ENCODE assay signal across 2 cellular contexts in the genomic region with DNA sequence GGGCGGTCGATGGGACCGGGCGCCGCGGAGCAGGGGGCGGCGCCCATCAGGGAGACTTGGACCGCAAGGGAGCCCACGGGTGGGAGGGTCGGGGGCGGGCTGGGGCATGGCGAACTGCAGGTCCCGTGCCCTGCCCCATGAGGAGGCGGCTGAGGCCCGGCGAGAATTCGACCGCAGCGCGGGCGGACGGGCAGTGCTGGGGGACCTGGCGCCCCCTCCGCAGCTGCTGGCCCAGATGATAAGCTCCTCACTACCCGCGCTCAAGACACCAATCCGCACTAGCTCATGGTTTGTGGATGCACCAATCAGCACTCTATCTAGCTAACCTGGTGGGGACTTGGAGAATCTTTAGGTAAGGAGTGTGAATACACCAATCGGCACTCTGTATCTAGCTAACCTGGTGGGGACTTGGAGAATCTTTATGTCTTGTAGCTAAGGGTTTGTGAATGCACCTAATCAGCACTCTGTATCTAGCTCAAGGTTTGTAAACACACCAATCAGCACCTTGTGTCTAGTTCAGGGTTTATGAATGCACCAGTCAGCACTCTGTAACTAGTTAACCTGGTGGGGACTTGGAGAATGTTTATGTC.
TF ChIP-seq lines count a peak whose summit lies in the region.

No MANE protein-coding gene starts in this region.

TF ChIP-seq in HepG2, 621 proteins besides CTCF, POLR2A, EP300 and RAD21 (continues in another document):
- TF ChIP-seq, protein P1, sequence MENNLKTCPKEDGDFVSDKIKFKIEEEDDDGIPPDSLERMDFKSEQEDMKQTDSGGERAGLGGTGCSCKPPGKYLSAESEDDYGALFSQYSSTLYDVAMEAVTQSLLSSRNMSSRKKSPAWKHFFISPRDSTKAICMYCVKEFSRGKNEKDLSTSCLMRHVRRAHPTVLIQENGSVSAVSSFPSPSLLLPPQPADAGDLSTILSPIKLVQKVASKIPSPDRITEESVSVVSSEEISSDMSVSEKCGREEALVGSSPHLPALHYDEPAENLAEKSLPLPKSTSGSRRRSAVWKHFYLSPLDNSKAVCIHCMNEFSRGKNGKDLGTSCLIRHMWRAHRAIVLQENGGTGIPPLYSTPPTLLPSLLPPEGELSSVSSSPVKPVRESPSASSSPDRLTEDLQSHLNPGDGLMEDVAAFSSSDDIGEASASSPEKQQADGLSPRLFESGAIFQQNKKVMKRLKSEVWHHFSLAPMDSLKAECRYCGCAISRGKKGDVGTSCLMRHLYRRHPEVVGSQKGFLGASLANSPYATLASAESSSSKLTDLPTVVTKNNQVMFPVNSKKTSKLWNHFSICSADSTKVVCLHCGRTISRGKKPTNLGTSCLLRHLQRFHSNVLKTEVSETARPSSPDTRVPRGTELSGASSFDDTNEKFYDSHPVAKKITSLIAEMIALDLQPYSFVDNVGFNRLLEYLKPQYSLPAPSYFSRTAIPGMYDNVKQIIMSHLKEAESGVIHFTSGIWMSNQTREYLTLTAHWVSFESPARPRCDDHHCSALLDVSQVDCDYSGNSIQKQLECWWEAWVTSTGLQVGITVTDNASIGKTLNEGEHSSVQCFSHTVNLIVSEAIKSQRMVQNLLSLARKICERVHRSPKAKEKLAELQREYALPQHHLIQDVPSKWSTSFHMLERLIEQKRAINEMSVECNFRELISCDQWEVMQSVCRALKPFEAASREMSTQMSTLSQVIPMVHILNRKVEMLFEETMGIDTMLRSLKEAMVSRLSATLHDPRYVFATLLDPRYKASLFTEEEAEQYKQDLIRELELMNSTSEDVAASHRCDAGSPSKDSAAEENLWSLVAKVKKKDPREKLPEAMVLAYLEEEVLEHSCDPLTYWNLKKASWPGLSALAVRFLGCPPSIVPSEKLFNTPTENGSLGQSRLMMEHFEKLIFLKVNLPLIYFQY (CRISPR knock-in tag; IDR thresholded peaks at IDR 0.05; ENCODE audit: borderline replicate concordance): no peak
- TF ChIP-seq, protein P2, sequence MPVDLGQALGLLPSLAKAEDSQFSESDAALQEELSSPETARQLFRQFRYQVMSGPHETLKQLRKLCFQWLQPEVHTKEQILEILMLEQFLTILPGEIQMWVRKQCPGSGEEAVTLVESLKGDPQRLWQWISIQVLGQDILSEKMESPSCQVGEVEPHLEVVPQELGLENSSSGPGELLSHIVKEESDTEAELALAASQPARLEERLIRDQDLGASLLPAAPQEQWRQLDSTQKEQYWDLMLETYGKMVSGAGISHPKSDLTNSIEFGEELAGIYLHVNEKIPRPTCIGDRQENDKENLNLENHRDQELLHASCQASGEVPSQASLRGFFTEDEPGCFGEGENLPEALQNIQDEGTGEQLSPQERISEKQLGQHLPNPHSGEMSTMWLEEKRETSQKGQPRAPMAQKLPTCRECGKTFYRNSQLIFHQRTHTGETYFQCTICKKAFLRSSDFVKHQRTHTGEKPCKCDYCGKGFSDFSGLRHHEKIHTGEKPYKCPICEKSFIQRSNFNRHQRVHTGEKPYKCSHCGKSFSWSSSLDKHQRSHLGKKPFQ (CRISPR knock-in tag; IDR thresholded peaks at IDR 0.05; ENCODE audit: insufficient replicate concordance): no peak
- TF ChIP-seq MAFK (conservative IDR thresholded peaks at IDR 0.05 in 1 of 2, IDR thresholded peaks at IDR 0.05 in 1 of 2; ENCODE audit: low read length in 2 of 2) (peak; percentile 62 to 68), ZNF569 (CRISPR knock-in tag; IDR thresholded peaks at IDR 0.05; ENCODE audit: borderline replicate concordance) (no peak), SRSF1 (optimal IDR thresholded peaks at IDR 0.05; ENCODE audit: low read depth, low read length) (no peak), ZFX (CRISPR knock-in tag; IDR thresholded peaks at IDR 0.05; ENCODE audit: low read depth) (no peak), RARG (CRISPR knock-in tag; IDR thresholded peaks at IDR 0.05; ENCODE audit: low read depth) (no peak), ZNF562 (CRISPR knock-in tag; IDR thresholded peaks at IDR 0.05; ENCODE audit: borderline replicate concordance) (no peak), GZF1 (CRISPR knock-in tag; IDR thresholded peaks at IDR 0.05) (no peak), ZNF136 (CRISPR knock-in tag; IDR thresholded peaks at IDR 0.05; ENCODE audit: low read depth) (no peak), MAFF (IDR thresholded peaks at IDR 0.05; ENCODE audit: low read depth, low read length) (peak; percentile 56)
- TF ChIP-seq, protein P3, sequence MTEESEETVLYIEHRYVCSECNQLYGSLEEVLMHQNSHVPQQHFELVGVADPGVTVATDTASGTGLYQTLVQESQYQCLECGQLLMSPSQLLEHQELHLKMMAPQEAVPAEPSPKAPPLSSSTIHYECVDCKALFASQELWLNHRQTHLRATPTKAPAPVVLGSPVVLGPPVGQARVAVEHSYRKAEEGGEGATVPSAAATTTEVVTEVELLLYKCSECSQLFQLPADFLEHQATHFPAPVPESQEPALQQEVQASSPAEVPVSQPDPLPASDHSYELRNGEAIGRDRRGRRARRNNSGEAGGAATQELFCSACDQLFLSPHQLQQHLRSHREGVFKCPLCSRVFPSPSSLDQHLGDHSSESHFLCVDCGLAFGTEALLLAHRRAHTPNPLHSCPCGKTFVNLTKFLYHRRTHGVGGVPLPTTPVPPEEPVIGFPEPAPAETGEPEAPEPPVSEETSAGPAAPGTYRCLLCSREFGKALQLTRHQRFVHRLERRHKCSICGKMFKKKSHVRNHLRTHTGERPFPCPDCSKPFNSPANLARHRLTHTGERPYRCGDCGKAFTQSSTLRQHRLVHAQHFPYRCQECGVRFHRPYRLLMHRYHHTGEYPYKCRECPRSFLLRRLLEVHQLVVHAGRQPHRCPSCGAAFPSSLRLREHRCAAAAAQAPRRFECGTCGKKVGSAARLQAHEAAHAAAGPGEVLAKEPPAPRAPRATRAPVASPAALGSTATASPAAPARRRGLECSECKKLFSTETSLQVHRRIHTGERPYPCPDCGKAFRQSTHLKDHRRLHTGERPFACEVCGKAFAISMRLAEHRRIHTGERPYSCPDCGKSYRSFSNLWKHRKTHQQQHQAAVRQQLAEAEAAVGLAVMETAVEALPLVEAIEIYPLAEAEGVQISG (CRISPR knock-in tag; IDR thresholded peaks at IDR 0.05): peak; percentile 33; the same call in 1 of the 2 replicates
- TF ChIP-seq, protein P4, sequence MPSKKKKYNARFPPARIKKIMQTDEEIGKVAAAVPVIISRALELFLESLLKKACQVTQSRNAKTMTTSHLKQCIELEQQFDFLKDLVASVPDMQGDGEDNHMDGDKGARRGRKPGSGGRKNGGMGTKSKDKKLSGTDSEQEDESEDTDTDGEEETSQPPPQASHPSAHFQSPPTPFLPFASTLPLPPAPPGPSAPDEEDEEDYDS (CRISPR knock-in tag; IDR thresholded peaks at IDR 0.05): peak; percentile 10; the same call in 1 of the 2 replicates
- TF ChIP-seq, protein P5, sequence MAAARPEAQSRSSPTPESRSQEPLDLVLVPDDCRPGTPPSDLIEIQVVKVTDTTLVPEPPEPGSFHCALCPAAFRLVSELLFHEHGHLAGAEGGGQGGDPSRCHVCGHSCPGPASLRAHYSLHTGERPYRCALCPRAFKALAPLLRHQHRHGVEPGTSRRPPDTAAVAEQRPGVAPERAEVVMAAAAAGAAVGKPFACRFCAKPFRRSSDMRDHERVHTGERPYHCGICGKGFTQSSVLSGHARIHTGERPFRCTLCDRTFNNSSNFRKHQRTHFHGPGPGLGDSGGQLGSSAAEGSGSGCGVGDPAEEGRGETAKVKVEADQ (CRISPR knock-in tag; IDR thresholded peaks at IDR 0.05; ENCODE audit: borderline replicate concordance): 0 out of 2 replicates have a peak, but pooled peaks have one; percentile 46

TF ChIP-seq in GM12878, 131 proteins besides CTCF, POLR2A, EP300 and RAD21:
- TF ChIP-seq IKZF1 (conservative IDR thresholded peaks at IDR 0.05) (no peak), IRF4 (IDR thresholded peaks at IDR 0.05; ENCODE audit: low read depth, low read length) (no peak), KDM1A (IDR thresholded peaks at IDR 0.05; ENCODE audit: borderline replicate concordance) (no peak), CREB1 (IDR thresholded peaks at IDR 0.05; ENCODE audit: low read depth) (no peak), ZNF274 (IDR thresholded peaks at IDR 0.05; ENCODE audit: insufficient read depth, insufficient read length) (no peak), SUPT20H (IDR thresholded peaks at IDR 0.05; ENCODE audit: borderline replicate concordance, control insufficient read depth, low read depth, low read length) (no peak), NRF1 (conservative IDR thresholded peaks at IDR 0.05; ENCODE audit: low read depth, low read length) (no peak), TCF3 (IDR thresholded peaks at IDR 0.05; ENCODE audit: borderline replicate concordance, insufficient read depth, low read depth, low read length) (no peak), CEBPB (IDR thresholded peaks at IDR 0.05; ENCODE audit: borderline replicate concordance in 1 of 2, low read depth in 2 of 2, low read length in 2 of 2) (no peak), STAT1 (conservative IDR thresholded peaks at IDR 0.05) (no peak), JUND (IDR thresholded peaks at IDR 0.05; ENCODE audit: low read depth, low read length) (no peak), SMAD1 (IDR thresholded peaks at IDR 0.05; ENCODE audit: low read depth, partially characterized antibody) (no peak), BMI1 (IDR thresholded peaks at IDR 0.05; ENCODE audit: borderline replicate concordance) (no peak), CBX3 (IDR thresholded peaks at IDR 0.05; ENCODE audit: borderline replicate concordance, low read depth) (no peak), NFYA (IDR thresholded peaks at IDR 0.05; ENCODE audit: borderline replicate concordance, low read depth, low read length) (no peak)
- TF ChIP-seq, protein P6, sequence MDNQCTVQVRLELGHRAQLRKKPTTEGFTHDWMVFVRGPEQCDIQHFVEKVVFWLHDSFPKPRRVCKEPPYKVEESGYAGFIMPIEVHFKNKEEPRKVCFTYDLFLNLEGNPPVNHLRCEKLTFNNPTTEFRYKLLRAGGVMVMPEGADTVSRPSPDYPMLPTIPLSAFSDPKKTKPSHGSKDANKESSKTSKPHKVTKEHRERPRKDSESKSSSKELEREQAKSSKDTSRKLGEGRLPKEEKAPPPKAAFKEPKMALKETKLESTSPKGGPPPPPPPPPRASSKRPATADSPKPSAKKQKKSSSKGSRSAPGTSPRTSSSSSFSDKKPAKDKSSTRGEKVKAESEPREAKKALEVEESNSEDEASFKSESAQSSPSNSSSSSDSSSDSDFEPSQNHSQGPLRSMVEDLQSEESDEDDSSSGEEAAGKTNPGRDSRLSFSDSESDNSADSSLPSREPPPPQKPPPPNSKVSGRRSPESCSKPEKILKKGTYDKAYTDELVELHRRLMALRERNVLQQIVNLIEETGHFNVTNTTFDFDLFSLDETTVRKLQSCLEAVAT (IDR thresholded peaks at IDR 0.05): no peak
- TF ChIP-seq, protein P7, sequence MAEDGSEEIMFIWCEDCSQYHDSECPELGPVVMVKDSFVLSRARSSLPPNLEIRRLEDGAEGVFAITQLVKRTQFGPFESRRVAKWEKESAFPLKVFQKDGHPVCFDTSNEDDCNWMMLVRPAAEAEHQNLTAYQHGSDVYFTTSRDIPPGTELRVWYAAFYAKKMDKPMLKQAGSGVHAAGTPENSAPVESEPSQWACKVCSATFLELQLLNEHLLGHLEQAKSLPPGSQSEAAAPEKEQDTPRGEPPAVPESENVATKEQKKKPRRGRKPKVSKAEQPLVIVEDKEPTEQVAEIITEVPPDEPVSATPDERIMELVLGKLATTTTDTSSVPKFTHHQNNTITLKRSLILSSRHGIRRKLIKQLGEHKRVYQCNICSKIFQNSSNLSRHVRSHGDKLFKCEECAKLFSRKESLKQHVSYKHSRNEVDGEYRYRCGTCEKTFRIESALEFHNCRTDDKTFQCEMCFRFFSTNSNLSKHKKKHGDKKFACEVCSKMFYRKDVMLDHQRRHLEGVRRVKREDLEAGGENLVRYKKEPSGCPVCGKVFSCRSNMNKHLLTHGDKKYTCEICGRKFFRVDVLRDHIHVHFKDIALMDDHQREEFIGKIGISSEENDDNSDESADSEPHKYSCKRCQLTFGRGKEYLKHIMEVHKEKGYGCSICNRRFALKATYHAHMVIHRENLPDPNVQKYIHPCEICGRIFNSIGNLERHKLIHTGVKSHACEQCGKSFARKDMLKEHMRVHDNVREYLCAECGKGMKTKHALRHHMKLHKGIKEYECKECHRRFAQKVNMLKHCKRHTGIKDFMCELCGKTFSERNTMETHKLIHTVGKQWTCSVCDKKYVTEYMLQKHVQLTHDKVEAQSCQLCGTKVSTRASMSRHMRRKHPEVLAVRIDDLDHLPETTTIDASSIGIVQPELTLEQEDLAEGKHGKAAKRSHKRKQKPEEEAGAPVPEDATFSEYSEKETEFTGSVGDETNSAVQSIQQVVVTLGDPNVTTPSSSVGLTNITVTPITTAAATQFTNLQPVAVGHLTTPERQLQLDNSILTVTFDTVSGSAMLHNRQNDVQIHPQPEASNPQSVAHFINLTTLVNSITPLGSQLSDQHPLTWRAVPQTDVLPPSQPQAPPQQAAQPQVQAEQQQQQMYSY (CRISPR knock-in tag; IDR thresholded peaks at IDR 0.05): no peak
- TF ChIP-seq, protein P8, sequence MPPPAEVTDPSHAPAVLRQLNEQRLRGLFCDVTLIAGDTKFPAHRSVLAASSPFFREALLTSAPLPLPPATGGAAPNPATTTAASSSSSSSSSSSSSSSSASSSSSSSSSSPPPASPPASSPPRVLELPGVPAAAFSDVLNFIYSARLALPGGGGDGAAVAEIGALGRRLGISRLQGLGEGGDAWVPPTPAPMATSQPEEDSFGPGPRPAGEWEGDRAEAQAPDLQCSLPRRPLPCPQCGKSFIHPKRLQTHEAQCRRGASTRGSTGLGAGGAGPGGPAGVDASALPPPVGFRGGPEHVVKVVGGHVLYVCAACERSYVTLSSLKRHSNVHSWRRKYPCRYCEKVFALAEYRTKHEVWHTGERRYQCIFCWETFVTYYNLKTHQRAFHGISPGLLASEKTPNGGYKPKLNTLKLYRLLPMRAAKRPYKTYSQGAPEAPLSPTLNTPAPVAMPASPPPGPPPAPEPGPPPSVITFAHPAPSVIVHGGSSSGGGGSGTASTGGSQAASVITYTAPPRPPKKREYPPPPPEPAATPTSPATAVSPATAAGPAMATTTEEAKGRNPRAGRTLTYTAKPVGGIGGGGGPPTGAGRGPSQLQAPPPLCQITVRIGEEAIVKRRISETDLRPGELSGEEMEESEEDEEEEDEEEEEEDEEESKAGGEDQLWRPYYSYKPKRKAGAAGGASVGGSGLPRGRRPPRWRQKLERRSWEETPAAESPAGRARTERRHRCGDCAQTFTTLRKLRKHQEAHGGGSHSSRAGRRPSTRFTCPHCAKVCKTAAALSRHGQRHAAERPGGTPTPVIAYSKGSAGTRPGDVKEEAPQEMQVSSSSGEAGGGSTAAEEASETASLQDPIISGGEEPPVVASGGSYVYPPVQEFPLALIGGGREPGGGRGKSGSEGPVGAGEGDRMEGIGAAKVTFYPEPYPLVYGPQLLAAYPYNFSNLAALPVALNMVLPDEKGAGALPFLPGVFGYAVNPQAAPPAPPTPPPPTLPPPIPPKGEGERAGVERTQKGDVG (CRISPR knock-in tag; IDR thresholded peaks at IDR 0.05): no peak
TF ChIP-seq in GM12878: peak in this region for 0.
